8 cellular contexts compared by ENCODE assay signal in genomic region chr7:2518737-2519118, GRCh38. TPM values are rescaled to one million over a fixed set of nuclear protein-coding genes. Genes with fewer than 3 reads are reported as not detected.
DNase-seq lines count a peak whose midpoint lies in the region; ATAC-seq and TF ChIP-seq lines count a peak whose summit lies in the region.

No MANE protein-coding gene starts in this region.

- H3K4me3 Mint-ChIP-seq in activated CD8-positive, alpha-beta memory T cell treated with anti-CD3 and anti-CD28 coated beads, Interleukin-2, amount 10 ng/mL, durations not matched to agents 7 days and 5 days: peak overlapping the region; percentile 56

- H3K9me3 Mint-ChIP-seq in activated CD8-positive, alpha-beta memory T cell treated with anti-CD3 and anti-CD28 coated beads, Interleukin-2, amount 10 ng/mL, durations not matched to agents 7 days and 5 days (ENCODE audit: low read depth): no peaks in the 10 kb centered on the region

- H3K4me1 ChIP-seq in ascending aorta (peaks cover 6 to 20% of the 10 kb centered on the region in 2 donors), right lobe of liver (peaks cover 0 to 6% (median 0%) of the 10 kb centered on the region in 4 donors), thymus (ENCODE audit: control insufficient read depth, insufficient read depth, low read length) (peaks cover 22% of the 10 kb centered on the region)

- WGBS in right lobe of liver (ENCODE audit: insufficient coverage, low coverage, low lambda C conversion rate, missing lambda C conversion rate): 2% methylated on average over 18 of the region's 41 CpGs
- 5% methylated on average over 41 of the region's 41 CpGs for WGBS in thymus

- H3K27me3 Mint-ChIP-seq in activated CD8-positive, alpha-beta memory T cell treated with anti-CD3 and anti-CD28 coated beads, Interleukin-2, amount 10 ng/mL, durations not matched to agents 7 days and 5 days: peaks cover 4% of the 10 kb centered on the region

- no peaks in the 10 kb centered on the region for H3K9me3 ChIP-seq in ascending aorta
- no peaks in the 10 kb centered on the region for H3K9me3 ChIP-seq in right lobe of liver
- H3K9me3 ChIP-seq in thymus (ENCODE audit: control insufficient read depth): no peaks in the 10 kb centered on the region

- H3K4me1 Mint-ChIP-seq in activated CD8-positive, alpha-beta memory T cell treated with anti-CD3 and anti-CD28 coated beads, Interleukin-2, amount 10 ng/mL, durations not matched to agents 7 days and 5 days: peaks cover 32% of the 10 kb centered on the region

- H3K27me3 ChIP-seq in ascending aorta: peaks cover 12% of the 10 kb centered on the region
- peaks cover 0 to 5% of the 10 kb centered on the region in 2 donors for H3K27me3 ChIP-seq in right lobe of liver
- H3K27me3 ChIP-seq in thymus (ENCODE audit: control insufficient read depth, insufficient read depth): peaks cover 58% of the 10 kb centered on the region

- CTCF ChIA-PET in activated CD8-positive, alpha-beta memory T cell treated with anti-CD3 and anti-CD28 coated beads, Interleukin-2, amount 10 ng/mL, durations not matched to agents 7 days and 5 days (lab: Charles Lee): no interaction called here

- H3K36me3 ChIP-seq in ascending aorta: no peaks in the 10 kb centered on the region
- H3K36me3 ChIP-seq in right lobe of liver: no peaks in the 10 kb centered on the region
- H3K36me3 ChIP-seq in thymus (ENCODE audit: control insufficient read depth, insufficient read depth): no peaks in the 10 kb centered on the region

- intact Hi-C loops in ascending aorta (cut with DNase I): loop anchor here (2.0 to 5.0 kb wide), 2 partner anchors 30 to 39 kb away; partner anchors contain the start of genes BRAT1 and IQCE
- intact Hi-C loops in right lobe of liver (cut with DNase I): no loop called here

- TF ChIP-seq POLR2A in right lobe of liver (IDR thresholded peaks at IDR 0.05): no peak

- H3K27ac ChIP-seq in ascending aorta (no peak overlapping the region), right lobe of liver (peak overlapping the region in 1 of 3 donors; percentile 51), thymus (ENCODE audit: low read depth) (no peak overlapping the region)

- H3K4me3 ChIP-seq in ascending aorta: peak overlapping the region; percentile 72 to 74
- peak overlapping the region; percentile 37 to 53 (median 48) for H3K4me3 ChIP-seq in right lobe of liver
- H3K4me3 ChIP-seq in thymus (ENCODE audit: low read length): peak overlapping the region; percentile 53

- no peak for ATAC-seq in activated CD8-positive, alpha-beta memory T cell treated with anti-CD3 and anti-CD28 coated beads, Interleukin-2, amount 10 ng/mL, durations not matched to agents 7 days and 5 days
- ATAC-seq in right lobe of liver (no peak), GM19023 (IDR thresholded peaks at IDR 0.05; ENCODE audit: unreplicated experiment) (no peak)

- TF ChIP-seq CTCF in ascending aorta (IDR thresholded peaks at IDR 0.05) (no peak), right lobe of liver (IDR thresholded peaks at IDR 0.05) (no peak)

- no peak for DNase-seq in activated CD8-positive, alpha-beta memory T cell treated with anti-CD3 and anti-CD28 coated beads, Interleukin-2, amount 10 ng/mL, durations not matched to agents 7 days and 5 days
- DNase-seq in activated CD8-positive, alpha-beta memory T cell treated with anti-CD3 and anti-CD28 coated beads for 24 hours: no peak
- DNase-seq in ascending aorta (ENCODE audit: low spot score in 2 of 2): no peak
- DNase-seq in right lobe of liver: no peak
- no peak for DNase-seq in SW 1271 (lab: John Stamatoyannopoulos, UW)
- DNase-seq in AG08396 (ENCODE audit: low spot score): no peak

- H3K36me3 Mint-ChIP-seq in activated CD8-positive, alpha-beta memory T cell treated with anti-CD3 and anti-CD28 coated beads, Interleukin-2, amount 10 ng/mL, durations not matched to agents 7 days and 5 days: peaks cover 16% of the 10 kb centered on the region

- H3K27ac Mint-ChIP-seq in activated CD8-positive, alpha-beta memory T cell treated with anti-CD3 and anti-CD28 coated beads, Interleukin-2, amount 10 ng/mL, durations not matched to agents 7 days and 5 days: peak overlapping the region; percentile 58

RNA-seq across cellular contexts. Expression of gene LFNG, which starts 0.8 kb away (rescaled TPM):
- total RNA-seq in activated CD8-positive, alpha-beta memory T cell treated with anti-CD3 and anti-CD28 coated beads, Interleukin-2, amount 10 ng/mL, durations not matched to agents 7 days and 5 days: 100 to 1,000 TPM; 101 to 104 TPM
- total RNA-seq in ascending aorta (102 TPM), right lobe of liver (1 to 10 TPM; 1.0 to 4.3 (median 1.7) TPM)
- polyA plus RNA-seq in thymus: 13.6 TPM

RNA-seq across cellular contexts. Expression of gene BRAT1, which starts 36.6 kb away (rescaled TPM):
- total RNA-seq in activated CD8-positive, alpha-beta memory T cell treated with anti-CD3 and anti-CD28 coated beads, Interleukin-2, amount 10 ng/mL, durations not matched to agents 7 days and 5 days: 10 to 100 TPM; 41.5 to 43.5 TPM
- total RNA-seq in ascending aorta (84.0 TPM), right lobe of liver (10 to 100 TPM; 11.1 to 25.9 (median 14.8) TPM)
- 40.8 TPM for polyA plus RNA-seq in thymus

RNA-seq across cellular contexts. Expression of gene IQCE, which starts 40.1 kb away (rescaled TPM):
- total RNA-seq in activated CD8-positive, alpha-beta memory T cell treated with anti-CD3 and anti-CD28 coated beads, Interleukin-2, amount 10 ng/mL, durations not matched to agents 7 days and 5 days: 10 to 100 TPM; 14.9 to 15.2 TPM
- 11.4 TPM for total RNA-seq in ascending aorta
- total RNA-seq in right lobe of liver: 1 to 10 TPM; 3.7 to 7.0 (median 4.0) TPM
- 3.8 TPM for polyA plus RNA-seq in thymus

RNA-seq across cellular contexts. Expression of gene GRIFIN, which starts 42.5 kb away (rescaled TPM):
- total RNA-seq in activated CD8-positive, alpha-beta memory T cell treated with anti-CD3 and anti-CD28 coated beads, Interleukin-2, amount 10 ng/mL, durations not matched to agents 7 days and 5 days: not detected
- total RNA-seq in ascending aorta: not detected
- total RNA-seq in right lobe of liver: not detected
- polyA plus RNA-seq in thymus: not detected

Comparison
In these comparisons a context has a peak if more than half of its experiments do, and no peak if none do; other contexts are left out.
1. RNA of gene LFNG, which starts 0.8 kb away (total RNA-seq): 101 to 104 TPM in activated CD8-positive, alpha-beta memory T cell treated with anti-CD3 and anti-CD28 coated beads, Interleukin-2, amount 10 ng/mL, durations not matched to agents 7 days and 5 days and 102 TPM in ascending aorta (single experiment); 1.0 to 4.3 TPM in right lobe of liver; every median in the first group is over 10 times any median in the second.
2. Peak in every context shown above with its lines, with median percentiles within 50 percentile points of each other: H3K4me3 ChIP-seq.